In the genomic region with DNA sequence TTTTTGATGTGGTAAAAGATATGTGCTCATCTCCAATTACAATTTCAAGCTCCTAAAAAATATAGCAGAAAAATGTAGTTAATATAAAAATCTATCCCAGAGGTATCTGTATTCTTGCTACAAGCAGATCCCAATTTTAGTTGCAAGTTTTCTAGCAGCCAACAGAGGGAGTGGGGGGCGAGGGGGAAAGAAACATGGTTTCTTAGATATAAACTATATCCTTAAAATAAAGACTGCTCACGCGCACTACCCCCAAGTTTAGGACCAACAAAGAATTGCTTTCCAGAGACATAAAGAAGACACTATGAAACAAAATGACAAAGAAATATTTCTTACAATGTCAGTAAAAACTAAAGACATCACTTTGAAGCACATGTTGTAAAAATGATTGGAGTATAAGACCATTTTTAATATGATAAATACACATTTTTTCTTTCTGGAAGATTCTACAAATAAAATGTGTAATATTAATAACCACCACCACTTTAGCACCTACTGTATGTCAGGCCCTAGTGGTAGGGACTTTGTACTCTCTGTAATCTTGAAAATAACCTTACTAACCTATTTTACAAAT, we compare ENCODE assay signal across 10 cellular contexts. TPM values are rescaled to one million over a fixed set of nuclear protein-coding genes. Genes with fewer than 3 reads are reported as not detected.
DNase-seq lines count a peak whose midpoint lies in the region; ATAC-seq and TF ChIP-seq lines count a peak whose summit lies in the region.
"Had no signal": no experiment of that assay in that cellular context is flagged by ENCODE, and none has a peak within 500 bp of the region (broad histone marks: within the 10 kb centered on the region; RNA-seq: fewer than 3 reads in every experiment).

No MANE protein-coding gene starts in this region.

- peaks cover 10% of the 10 kb centered on the region for H3K36me3 Mint-ChIP-seq in chondrocyte (ENCODE audit: low read depth)

- no peak overlapping the region for H3K27ac Mint-ChIP-seq in chondrocyte (ENCODE audit: unreplicated experiment)

- H3K4me1 ChIP-seq in cardiac muscle cell (ENCODE audit: low read depth), result no peaks in the 10 kb centered on the region
- peaks cover 18% of the 10 kb centered on the region for H3K4me1 ChIP-seq in upper lobe of right lung

- TF ChIP-seq CTCF in cardiac muscle cell (IDR thresholded peaks at IDR 0.05; ENCODE audit: low read depth, low read length), result peak; percentile 31
- TF ChIP-seq CTCF in chondrocyte (IDR thresholded peaks at IDR 0.05), result peak; percentile 73
- TF ChIP-seq CTCF in upper lobe of right lung (IDR thresholded peaks at IDR 0.05), result no peak

- no peaks in the 10 kb centered on the region for H3K9me3 Mint-ChIP-seq in chondrocyte (ENCODE audit: low read depth)
- H3K9me3 Mint-ChIP-seq: naive thymus-derived CD4-positive, alpha-beta T cell had no signal

- H3K4me3 ChIP-seq in cardiac muscle cell, result no peak overlapping the region
- H3K4me3 ChIP-seq in upper lobe of right lung, result no peak overlapping the region

- no peak overlapping the region for H3K4me3 Mint-ChIP-seq in chondrocyte (ENCODE audit: unreplicated experiment)
- H3K4me3 Mint-ChIP-seq: naive thymus-derived CD4-positive, alpha-beta T cell had no signal

- H3K27ac ChIP-seq in cardiac muscle cell (no peak overlapping the region), upper lobe of right lung (no peak overlapping the region)

- DNase-seq in cardiac muscle cell (ENCODE audit: low read depth in 1 of 2, low spot score in 1 of 2) (peak in 1 of 2 donors; percentile 28), left ventricle myocardium superior (no peak), M059J (ENCODE audit: low read depth) (peak; percentile 20), chondrocyte (ENCODE audit: low spot score) (no peak), renal cortical epithelial cell (ENCODE audit: low read depth) (peak; percentile 9), upper lobe of right lung (no peak)
- DNase-seq: NCI-H1436 had no signal

- no peak for ATAC-seq in left ventricle myocardium superior
- ATAC-seq in HG03432 (IDR thresholded peaks at IDR 0.05; ENCODE audit: unreplicated experiment), result no peak
- no peak for ATAC-seq in GM18517 (IDR thresholded peaks at IDR 0.05; ENCODE audit: unreplicated experiment)
- ATAC-seq in upper lobe of right lung, result no peak
- ATAC-seq: naive thymus-derived CD4-positive, alpha-beta T cell had no signal

- intact Hi-C loops in left ventricle myocardium superior (cut with micrococcal nuclease) (loop anchor here (10.0 kb wide), 1 partner anchor 127 kb away; no protein-coding TSS in a partner anchor), upper lobe of right lung (cut with DNase I) (no loop called here)

- no peaks in the 10 kb centered on the region for H3K27me3 Mint-ChIP-seq in chondrocyte (ENCODE audit: low read depth)
- H3K27me3 Mint-ChIP-seq: naive thymus-derived CD4-positive, alpha-beta T cell had no signal

- peaks cover 22% of the 10 kb centered on the region for H3K4me1 Mint-ChIP-seq in chondrocyte (ENCODE audit: low read depth)

- no peaks in the 10 kb centered on the region for H3K27me3 ChIP-seq in cardiac muscle cell
- H3K27me3 ChIP-seq in upper lobe of right lung, result no peaks in the 10 kb centered on the region

- H3K36me3 ChIP-seq in cardiac muscle cell, result peaks cover 32% of the 10 kb centered on the region
- H3K36me3 ChIP-seq in upper lobe of right lung, result peaks cover 41% of the 10 kb centered on the region

- H3K9me3 ChIP-seq in cardiac muscle cell (ENCODE audit: low read depth) (no peaks in the 10 kb centered on the region), upper lobe of right lung (no peaks in the 10 kb centered on the region)

RNA-seq across cellular contexts. Expression of a gene that starts 5.4 kb away (rescaled TPM):
- 10.8 and 14.2 TPM in 2 replicates for total RNA-seq in cardiac muscle cell
- polyA plus RNA-seq in cardiac muscle cell, result 39.5 and 57.6 TPM in 2 replicates
- total RNA-seq in left ventricle myocardium superior, result 11.5 TPM
- 51.5 and 90.2 TPM in 2 replicates for total RNA-seq in M059J (2014; rRNA removed; shearing (Covaris generic))
- 32.7 to 40.9 TPM (median 35.8 TPM) in 3 replicates for total RNA-seq in chondrocyte
- 12.3 and 16.7 TPM in 2 replicates for total RNA-seq in renal cortical epithelial cell
- 21.3 TPM for total RNA-seq in upper lobe of right lung

Comparison
In these comparisons a context has a peak if more than half of its experiments do, and no peak if none do; other contexts are left out.
1. DNase-seq: peak in M059J (single experiment) and renal cortical epithelial cell (single experiment); none in left ventricle myocardium superior (single experiment), chondrocyte (single experiment) and upper lobe of right lung (single experiment).